In genomic region chr5:67004730-67005350, GRCh38 we compare ENCODE assay signal across 8 cellular contexts.
DNase-seq lines count a peak whose midpoint lies in the region; ATAC-seq and TF ChIP-seq lines count a peak whose summit lies in the region.

No MANE protein-coding gene starts in this region.

- ATAC-seq in stimulated activated naive CD8-positive, alpha-beta T cell treated with anti-CD3 and anti-CD28 coated beads, Interleukin-15, Interleukin-2, amounts not matched to agents 100 U/mL and 50 U/mL, for 24 hours, result no peak
- ATAC-seq in GM21447 (IDR thresholded peaks at IDR 0.05; ENCODE audit: unreplicated experiment) (no peak), HG03139 (IDR thresholded peaks at IDR 0.05; ENCODE audit: unreplicated experiment) (no peak), HG02973 (IDR thresholded peaks at IDR 0.05; ENCODE audit: unreplicated experiment) (no peak)

- no peak for DNase-seq in stimulated activated naive CD8-positive, alpha-beta T cell treated with anti-CD3 and anti-CD28 coated beads, Interleukin-15, Interleukin-2, amounts not matched to agents 100 U/mL and 50 U/mL, for 24 hours
- no peak for DNase-seq in cardiac fibroblast (ENCODE audit: low read depth in 2 of 2)
- no peak for DNase-seq in mesothelial cell of epicardium (ENCODE audit: low spot score in 2 of 2, unreplicated experiment in 2 of 2)
- DNase-seq in 8988T, result no peak

- no peaks in the 10 kb centered on the region for H3K9me3 Mint-ChIP-seq in stimulated activated naive CD8-positive, alpha-beta T cell treated with anti-CD3 and anti-CD28 coated beads, Interleukin-15, Interleukin-2, amounts not matched to agents 100 ng/mL and 50 ng/mL, for 24 hours
- no peaks in the 10 kb centered on the region for H3K9me3 Mint-ChIP-seq in mesothelial cell of epicardium

- peak overlapping the region; percentile 48 to 52 for H3K4me3 ChIP-seq in cardiac fibroblast (replicated peaks in 1 of 2; ENCODE audit: low read depth in 2 of 2, low read length in 2 of 2)

- TF ChIP-seq CTCF in cardiac fibroblast (IDR thresholded peaks at IDR 0.05; ENCODE audit: low read depth, low read length) (no peak), mesothelial cell of epicardium (IDR thresholded peaks at IDR 0.05; ENCODE audit: unreplicated experiment) (no peak)

- peaks cover 76% of the 10 kb centered on the region for H3K4me1 Mint-ChIP-seq in stimulated activated naive CD8-positive, alpha-beta T cell treated with anti-CD3 and anti-CD28 coated beads, Interleukin-15, Interleukin-2, amounts not matched to agents 100 ng/mL and 50 ng/mL, for 24 hours (ENCODE audit: low read depth)
- peaks cover 37% of the 10 kb centered on the region for H3K4me1 Mint-ChIP-seq in mesothelial cell of epicardium

- H3K36me3 Mint-ChIP-seq in stimulated activated naive CD8-positive, alpha-beta T cell treated with anti-CD3 and anti-CD28 coated beads, Interleukin-15, Interleukin-2, amounts not matched to agents 100 ng/mL and 50 ng/mL, for 24 hours (ENCODE audit: low read depth), result no peaks in the 10 kb centered on the region
- H3K36me3 Mint-ChIP-seq in mesothelial cell of epicardium, result no peaks in the 10 kb centered on the region

- peak overlapping the region; percentile 93 for H3K27ac Mint-ChIP-seq in stimulated activated naive CD8-positive, alpha-beta T cell treated with anti-CD3 and anti-CD28 coated beads, Interleukin-15, Interleukin-2, amounts not matched to agents 100 ng/mL and 50 ng/mL, for 24 hours
- H3K27ac Mint-ChIP-seq in mesothelial cell of epicardium, result peak overlapping the region; percentile 93

- peak overlapping the region; percentile 93 for H3K4me3 Mint-ChIP-seq in stimulated activated naive CD8-positive, alpha-beta T cell treated with anti-CD3 and anti-CD28 coated beads, Interleukin-15, Interleukin-2, amounts not matched to agents 100 ng/mL and 50 ng/mL, for 24 hours
- H3K4me3 Mint-ChIP-seq in mesothelial cell of epicardium, result peak overlapping the region; percentile 79

- H3K27me3 Mint-ChIP-seq in stimulated activated naive CD8-positive, alpha-beta T cell treated with anti-CD3 and anti-CD28 coated beads, Interleukin-15, Interleukin-2, amounts not matched to agents 100 ng/mL and 50 ng/mL, for 24 hours, result no peaks in the 10 kb centered on the region
- no peaks in the 10 kb centered on the region for H3K27me3 Mint-ChIP-seq in mesothelial cell of epicardium (ENCODE audit: low read depth)
